15 cellular contexts compared by ENCODE assay signal in genomic region chr18:76446321-76446720, GRCh38. TPM values are rescaled to one million over a fixed set of nuclear protein-coding genes. Genes with fewer than 3 reads are reported as not detected.
DNase-seq lines count a peak whose midpoint lies in the region; ATAC-seq and TF ChIP-seq lines count a peak whose summit lies in the region.
"Had no signal": no experiment of that assay in that cellular context is flagged by ENCODE, and none has a peak within 500 bp of the region (broad histone marks: within the 10 kb centered on the region; RNA-seq: fewer than 3 reads in every experiment).

No MANE protein-coding gene starts in this region.

- H3K27me3 ChIP-seq in stomach: no peaks in the 10 kb centered on the region
- H3K27me3 ChIP-seq: ascending aorta, dorsolateral prefrontal cortex had no signal

- H3K36me3 Mint-ChIP-seq in brain (peaks cover 29% of the 10 kb centered on the region), nephron progenitor cell (ENCODE audit: low read depth) (peaks cover 39% of the 10 kb centered on the region)
- H3K36me3 Mint-ChIP-seq: CD8-positive, alpha-beta memory T cell had no signal

- TF ChIP-seq CTCF in HFF-Myc (IDR thresholded peaks at IDR 0.05; ENCODE audit: low read depth, low read length, missing control alignments) (no peak), brain (conservative IDR thresholded peaks at IDR 0.05) (no peak), nephron progenitor cell (IDR thresholded peaks at IDR 0.05) (no peak), stomach (IDR thresholded peaks at IDR 0.05) (no peak)

- TF ChIP-seq EP300 in stomach (IDR thresholded peaks at IDR 0.05): no peak

- H3K27me3 Mint-ChIP-seq in brain: no peaks in the 10 kb centered on the region
- H3K27me3 Mint-ChIP-seq in nephron progenitor cell (ENCODE audit: low read depth, poor library complexity): no peaks in the 10 kb centered on the region

- no peak for TF ChIP-seq POLR2A in stomach (IDR thresholded peaks at IDR 0.05)

- H3K9me3 Mint-ChIP-seq in brain: no peaks in the 10 kb centered on the region
- H3K9me3 Mint-ChIP-seq in nephron progenitor cell: no peaks in the 10 kb centered on the region
- H3K9me3 Mint-ChIP-seq: activated T-helper 2 cell treated with anti-CD3 and anti-CD28 coated beads, Interferon-gamma antibody, Interleukin-2, Interleukin-4, amounts not matched to agents 10 μg/mL and 5 μg/mL and 100 μg/mL, durations not matched to agents 14 hours and 24 hours and 36 hours; CD8-positive, alpha-beta memory T cell had no signal

- peak overlapping the region; percentile 15 for H3K4me3 ChIP-seq in HFF-Myc (replicated peaks; ENCODE audit: low read depth, low read length)
- H3K4me3 ChIP-seq in stomach: no peak overlapping the region
- H3K4me3 ChIP-seq: ascending aorta, lower lobe of right lung had no signal

- intact Hi-C loops in stomach (cut with DNase I; ENCODE audit: low total_unique reads): no loop called here

- H3K27ac ChIP-seq in stomach: peak overlapping the region; percentile 2 to 89 (median 85)
- H3K27ac ChIP-seq: ascending aorta, lower lobe of right lung had no signal

- H3K4me1 ChIP-seq in stomach: peaks cover 39 to 75% (median 59%) of the 10 kb centered on the region in 4 donors

- H3K4me3 Mint-ChIP-seq in brain: peak overlapping the region in 2 of 5 experiments; percentile 3 to 32
- H3K4me3 Mint-ChIP-seq in nephron progenitor cell: no peak overlapping the region
- H3K4me3 Mint-ChIP-seq: CD8-positive, alpha-beta memory T cell had no signal

- WGBS in stomach, 5 donors: 75 to 89% (median 85%) methylated on average over 7 to 12 of the region's 12 CpGs

- peaks cover 13 to 26% (median 19%) of the 10 kb centered on the region in 4 donors for H3K36me3 ChIP-seq in stomach

- DNase-seq in HFF-Myc (ENCODE audit: extremely low read depth, low read depth) (no peak), nephron progenitor cell (no peak), stomach (no peak), NCI-H187 treated with DMSO at 0.1 percent for 48 hours (lab: John Stamatoyannopoulos, UW) (no peak)
- DNase-seq: activated CD4-positive, alpha-beta T cell treated with anti-CD3 and anti-CD28 coated beads, Interleukin-2, amount 50 U/mL, for 1 hour; CD8-positive, alpha-beta memory T cell; NCI-H2081; occipital lobe had no signal

- H3K27ac Mint-ChIP-seq in brain: peak overlapping the region in 4 of 5 experiments; percentile 79 to 96 (median 92)
- peak overlapping the region; percentile 84 for H3K27ac Mint-ChIP-seq in nephron progenitor cell
- H3K27ac Mint-ChIP-seq: activated T-helper 2 cell treated with anti-CD3 and anti-CD28 coated beads, Interferon-gamma antibody, Interleukin-2, Interleukin-4, amounts not matched to agents 10 μg/mL and 5 μg/mL and 100 μg/mL, durations not matched to agents 14 hours and 24 hours and 36 hours; CD8-positive, alpha-beta memory T cell had no signal

- ATAC-seq in HG02885 (IDR thresholded peaks at IDR 0.05; ENCODE audit: poor library complexity, unreplicated experiment) (no peak), GM18517 (IDR thresholded peaks at IDR 0.05; ENCODE audit: unreplicated experiment) (no peak)
- ATAC-seq: lower lobe of right lung had no signal

- H3K9me3 ChIP-seq in stomach: no peaks in the 10 kb centered on the region
- H3K9me3 ChIP-seq: ascending aorta, lower lobe of right lung had no signal

- H3K4me1 Mint-ChIP-seq in brain (peaks cover 82% of the 10 kb centered on the region), nephron progenitor cell (peaks cover 83% of the 10 kb centered on the region)

RNA-seq across cellular contexts. Expression of gene ZNF516, which starts 48.7 kb away (rescaled TPM):
- polyA plus RNA-seq in brain (ENCODE audit: insufficient read depth, low read depth, low replicate concordance) (29.0 TPM), stomach (1 to 10 TPM; 2.3 to 6.9 (median 3.2) TPM)
- total RNA-seq in stomach: 10 to 100 TPM; 12.8 to 25.9 (median 17.0) TPM
